ENCODE assay signal across 8 cellular contexts in genomic region chr7:43872401-43873165, GRCh38. TPM values are rescaled to one million over a fixed set of nuclear protein-coding genes. Genes with fewer than 3 reads are reported as not detected.
DNase-seq lines count a peak whose midpoint lies in the region; FAIRE-seq and TF ChIP-seq lines count a peak whose summit lies in the region.

No MANE protein-coding gene starts in this region.

- no peak overlapping the region for H3K27ac Mint-ChIP-seq in nephron progenitor cell
- no peak overlapping the region for H3K27ac Mint-ChIP-seq in progenitor cell of endocrine pancreas

- H3K27me3 Mint-ChIP-seq in nephron progenitor cell (ENCODE audit: low read depth, poor library complexity): peaks cover 4% of the 10 kb centered on the region
- peaks cover 9% of the 10 kb centered on the region for H3K27me3 Mint-ChIP-seq in progenitor cell of endocrine pancreas

- no peak overlapping the region for H3K4me3 Mint-ChIP-seq in nephron progenitor cell
- no peak overlapping the region for H3K4me3 Mint-ChIP-seq in progenitor cell of endocrine pancreas (ENCODE audit: low read depth)

- H3K9me3 Mint-ChIP-seq in nephron progenitor cell (peaks cover 8% of the 10 kb centered on the region), progenitor cell of endocrine pancreas (ENCODE audit: low read depth) (no peaks in the 10 kb centered on the region)

- no peak for TF ChIP-seq POLR2A in GM12891 (IDR thresholded peaks at IDR 0.05; ENCODE audit: low read depth, low read length)

- H3K36me3 Mint-ChIP-seq in nephron progenitor cell (ENCODE audit: low read depth) (peaks cover 14% of the 10 kb centered on the region), progenitor cell of endocrine pancreas (ENCODE audit: insufficient read depth) (peaks cover 4% of the 10 kb centered on the region)

- TF ChIP-seq CTCF in nephron progenitor cell (IDR thresholded peaks at IDR 0.05) (no peak), progenitor cell of endocrine pancreas (IDR thresholded peaks at IDR 0.05; ENCODE audit: unreplicated experiment) (no peak)

- H3K27me3 ChIP-seq in rectal smooth muscle tissue (ENCODE audit: control insufficient read depth, insufficient read depth, low read length): no peaks in the 10 kb centered on the region

- no peak overlapping the region for H3K9ac ChIP-seq in rectal smooth muscle tissue (ENCODE audit: low read length)

- DNase-seq in Daoy (ENCODE audit: low read depth) (peak; percentile 96), T1000 (lab: John Stamatoyannopoulos, UW) (peak; percentile 60), fibroblast of the conjunctiva (ENCODE audit: low read depth) (peak; percentile 73), GM12891 (ENCODE audit: insufficient read length, low spot score) (no peak), nephron progenitor cell (no peak), progenitor cell of endocrine pancreas (ENCODE audit: low spot score, unreplicated experiment) (no peak)
- no peak for DNase-seq in stimulated activated CD4-positive, alpha-beta T cell treated with anti-CD3 and anti-CD28 coated beads, Interleukin-1b, Interleukin-23, amount 100 ng/mL, for 48 hours

- H3K27ac ChIP-seq in rectal smooth muscle tissue (ENCODE audit: low read depth, low read length): peak overlapping the region; percentile 53

- no peak for FAIRE-seq in GM12891 (lab: Jason Lieb, UNC)

- no peak overlapping the region for H3K4me3 ChIP-seq in rectal smooth muscle tissue (ENCODE audit: low read length)

- H3K36me3 ChIP-seq in rectal smooth muscle tissue (ENCODE audit: control insufficient read depth, insufficient read depth, low read length): peaks cover 17% of the 10 kb centered on the region

- H3K4me1 Mint-ChIP-seq in nephron progenitor cell: peaks cover 42% of the 10 kb centered on the region
- H3K4me1 Mint-ChIP-seq in progenitor cell of endocrine pancreas (ENCODE audit: low read depth): peaks cover 12% of the 10 kb centered on the region

- peaks cover 14% of the 10 kb centered on the region for H3K4me1 ChIP-seq in rectal smooth muscle tissue (ENCODE audit: control insufficient read depth, insufficient read depth, low read length)

TF ChIP-seq in GM12891, 5 proteins besides CTCF, POLR2A, EP300 and RAD21:
- no peak for TF ChIP-seq SPI1 (IDR thresholded peaks at IDR 0.05; ENCODE audit: low read depth, low read length)
- no peak for TF ChIP-seq POU2F2 (IDR thresholded peaks at IDR 0.05; ENCODE audit: low read depth, low read length)
- no peak for TF ChIP-seq POLR2AphosphoS5 (IDR thresholded peaks at IDR 0.05; ENCODE audit: low read depth, low read length)
- no peak for TF ChIP-seq TAF1 (IDR thresholded peaks at IDR 0.05; ENCODE audit: low read depth, low read length)
- no peak for TF ChIP-seq PAX5 (IDR thresholded peaks at IDR 0.05; ENCODE audit: insufficient read depth, low read length, severe bottlenecking)

RNA-seq across cellular contexts. Expression of gene MRPS24, which starts 3.3 kb away (rescaled TPM):
- 268 and 373 TPM in 2 replicates for total RNA-seq in Daoy (2014; rRNA removed; shearing (Covaris generic))
- 101 TPM for polyA plus RNA-seq in GM12891 (2012; ENCODE audit: low read depth, missing spikeins)
- 62.7 and 72.8 TPM in 2 replicates for total RNA-seq in progenitor cell of endocrine pancreas

RNA-seq across cellular contexts. Expression of gene URGCP, which starts 33.8 kb away (rescaled TPM):
- total RNA-seq in Daoy (2014; rRNA removed; shearing (Covaris generic)): 46.2 and 55.7 TPM in 2 replicates
- 9.0 TPM for polyA plus RNA-seq in GM12891 (2012; ENCODE audit: low read depth, missing spikeins)
- 40.0 and 40.8 TPM in 2 replicates for total RNA-seq in progenitor cell of endocrine pancreas

RNA-seq across cellular contexts. Expression of gene UBE2D4, which starts 53.7 kb away (rescaled TPM):
- 39.8 and 46.2 TPM in 2 replicates for total RNA-seq in Daoy (2014; rRNA removed; shearing (Covaris generic))
- polyA plus RNA-seq in GM12891 (2012; ENCODE audit: low read depth, missing spikeins): 6.5 TPM
- 17.1 and 17.3 TPM in 2 replicates for total RNA-seq in progenitor cell of endocrine pancreas

Comparison
In these comparisons a context has a peak if more than half of its experiments do, and no peak if none do; other contexts are left out.
1. DNase-seq: peak in Daoy (single experiment), T1000 (single experiment) and fibroblast of the conjunctiva (single experiment); none in GM12891 (single experiment), stimulated activated CD4-positive, alpha-beta T cell treated with anti-CD3 and anti-CD28 coated beads, Interleukin-1b, Interleukin-23, amount 100 ng/mL, for 48 hours (single experiment), nephron progenitor cell (single experiment) and progenitor cell of endocrine pancreas (single experiment).